10 cellular contexts compared by ENCODE assay signal in genomic region chr17:8935194-8935593, GRCh38. TPM values are rescaled to one million over a fixed set of nuclear protein-coding genes. Genes with fewer than 3 reads are reported as not detected.
DNase-seq lines count a peak whose midpoint lies in the region; ATAC-seq lines count a peak whose summit lies in the region.
"Had no signal": no experiment of that assay in that cellular context is flagged by ENCODE, and none has a peak within 500 bp of the region (broad histone marks: within the 10 kb centered on the region; RNA-seq: fewer than 3 reads in every experiment).

No MANE protein-coding gene starts in this region.

- DNase-seq in activated CD4-positive, CD25-positive, alpha-beta regulatory T cell treated with anti-CD3 and anti-CD28 coated beads, Interleukin-2, amount 50 U/mL, for 72 hours, result no peak
- DNase-seq in T-helper 17 cell (peak in 1 of 3 donors; percentile 42), NCI-H1694 treated with DMSO at 0.1 percent for 48 hours (lab: John Stamatoyannopoulos, UW) (no peak), hippocampal formation (lab: John Stamatoyannopoulos, UW) (no peak), NCI-H2107 treated with DMSO at 0.1 percent for 48 hours (lab: John Stamatoyannopoulos, UW; ENCODE audit: unreplicated experiment) (no peak)
- DNase-seq in effector CD4-positive, alpha-beta T cell, result peak; percentile 51
- DNase-seq: OCI-M1 had no signal

- peak overlapping the region; percentile 2 for H3K4me3 Mint-ChIP-seq in T-helper 17 cell
- peak overlapping the region; percentile 25 for H3K4me3 Mint-ChIP-seq in stimulated activated memory B cell treated with anti-CD40 and anti-IgM and Interleukin-4, amounts not matched to agents 10 μg/mL and 1 μg/mL and 100 μg/mL, for 72 hours

- H3K27ac Mint-ChIP-seq in T-helper 17 cell, result peak overlapping the region; percentile 91
- peak overlapping the region; percentile 89 for H3K27ac Mint-ChIP-seq in stimulated activated memory B cell treated with anti-CD40 and anti-IgM and Interleukin-4, amounts not matched to agents 10 μg/mL and 1 μg/mL and 100 μg/mL, for 72 hours

- ATAC-seq in activated CD4-positive, CD25-positive, alpha-beta regulatory T cell treated with anti-CD3 and anti-CD28 coated beads, Interleukin-2, amount 50 U/mL, for 24 hours, result peak; percentile 84 to 86
- peak; percentile 77 for ATAC-seq in T-helper 17 cell
- ATAC-seq in stimulated activated memory B cell treated with anti-CD40 and anti-IgM and Interleukin-4, amounts not matched to agents 10 μg/mL and 1 μg/mL and 100 μg/mL, for 72 hours, result peak; percentile 74
- ATAC-seq: HCT116 had no signal

- peaks cover 8% of the 10 kb centered on the region for H3K36me3 Mint-ChIP-seq in T-helper 17 cell (ENCODE audit: low read depth)
- peaks cover 45% of the 10 kb centered on the region for H3K36me3 Mint-ChIP-seq in stimulated activated memory B cell treated with anti-CD40 and anti-IgM and Interleukin-4, amounts not matched to agents 10 μg/mL and 1 μg/mL and 100 μg/mL, for 72 hours

- peaks cover 12% of the 10 kb centered on the region for H3K9me3 Mint-ChIP-seq in stimulated activated memory B cell treated with anti-CD40 and anti-IgM and Interleukin-4, amounts not matched to agents 10 μg/mL and 1 μg/mL and 100 μg/mL, for 72 hours

- no peaks in the 10 kb centered on the region for H3K27me3 Mint-ChIP-seq in T-helper 17 cell
- no peaks in the 10 kb centered on the region for H3K27me3 Mint-ChIP-seq in stimulated activated memory B cell treated with anti-CD40 and anti-IgM and Interleukin-4, amounts not matched to agents 10 μg/mL and 1 μg/mL and 100 μg/mL, for 72 hours

- peaks cover 52% of the 10 kb centered on the region for H3K4me1 Mint-ChIP-seq in T-helper 17 cell
- H3K4me1 Mint-ChIP-seq in stimulated activated memory B cell treated with anti-CD40 and anti-IgM and Interleukin-4, amounts not matched to agents 10 μg/mL and 1 μg/mL and 100 μg/mL, for 72 hours, result peaks cover 63% of the 10 kb centered on the region

- H3K9me3 ChIP-seq in T-helper 17 cell (ENCODE audit: control insufficient read depth, low read length, poor library complexity, severe bottlenecking), result no peaks in the 10 kb centered on the region

RNA-seq across cellular contexts. Expression of gene PIK3R5, which starts 30.3 kb away (rescaled TPM):
- 100 to 1,000 TPM; 164 to 177 TPM for total RNA-seq in T-helper 17 cell
